ENCODE assay signal across 8 cellular contexts in genomic region chr20:36604952-36605308, GRCh38. TPM values are rescaled to one million over a fixed set of nuclear protein-coding genes. Genes with fewer than 3 reads are reported as not detected.
DNase-seq lines count a peak whose midpoint lies in the region; ATAC-seq and TF ChIP-seq lines count a peak whose summit lies in the region.

No MANE protein-coding gene starts in this region.

- peak overlapping the region; percentile 96 for H3K4me2 ChIP-seq in KMS-11

- peak overlapping the region; percentile 84 for H3K27ac ChIP-seq in KMS-11

- peak overlapping the region; percentile 96 for H3K27ac Mint-ChIP-seq in activated CD4-positive, alpha-beta T cell treated with anti-CD3 and anti-CD28 coated beads for 36 hours

- ATAC-seq in GM21529 (IDR thresholded peaks at IDR 0.05; ENCODE audit: unreplicated experiment) (peak; percentile 37), omental fat pad (ENCODE audit: low FRiP score) (peak; percentile 25)
- ATAC-seq in activated CD4-positive, alpha-beta T cell treated with anti-CD3 and anti-CD28 coated beads for 36 hours: peak; percentile 40

- peaks cover 22% of the 10 kb centered on the region for H3K36me3 Mint-ChIP-seq in activated CD4-positive, alpha-beta T cell treated with anti-CD3 and anti-CD28 coated beads for 36 hours (ENCODE audit: low read depth)

- H3K4me1 ChIP-seq in KMS-11 (ENCODE audit: low read depth, poor library complexity, severe bottlenecking): peaks cover 25% of the 10 kb centered on the region

- CTCF ChIA-PET in activated CD4-positive, alpha-beta T cell treated with anti-CD3 and anti-CD28 coated beads for 36 hours (lab: Charles Lee): interaction anchor here (0.6 to 4.2 kb wide), 18 partner anchors 9 to 184 kb away, joined by 3 to 47 read pairs (median 4); partner anchors contain the start of gene TGIF2

- H3K27me3 ChIP-seq in KMS-11 (ENCODE audit: insufficient read depth, low read depth): no peaks in the 10 kb centered on the region

- no peak for TF ChIP-seq CTCF in GM10266 (IDR thresholded peaks at IDR 0.05; ENCODE audit: control insufficient read depth, insufficient read depth, low read depth, missing control alignments)
- TF ChIP-seq CTCF in KMS-11 (conservative IDR thresholded peaks at IDR 0.05; ENCODE audit: low read depth, low read length): no peak
- no peak for TF ChIP-seq CTCF in epithelial cell of proximal tubule (conservative IDR thresholded peaks at IDR 0.05; ENCODE audit: low read depth, low read length)
- TF ChIP-seq CTCF in omental fat pad (IDR thresholded peaks at IDR 0.05): no peak

- peaks cover 16% of the 10 kb centered on the region; the same call in 1 of the 2 replicates for H3K36me3 ChIP-seq in KMS-11 (ENCODE audit: insufficient read depth)

- peaks cover 40% of the 10 kb centered on the region for H3K79me2 ChIP-seq in KMS-11 (ENCODE audit: insufficient read depth, low read depth)

- H4K20me1 ChIP-seq in KMS-11 (ENCODE audit: insufficient read depth): peaks cover 8% of the 10 kb centered on the region; the same call in 1 of the 2 replicates

- peak; percentile 47 for DNase-seq in GM10266 (ENCODE audit: extremely low spot score)
- DNase-seq in activated CD4-positive, alpha-beta T cell treated with anti-CD3 and anti-CD28 coated beads for 36 hours: peak; percentile 71
- DNase-seq in epithelial cell of proximal tubule (ENCODE audit: low read depth): no peak
- no peak for DNase-seq in omental fat pad (ENCODE audit: low spot score)
- DNase-seq in AG08396 (ENCODE audit: low spot score): no peak
- DNase-seq in superior temporal gyrus (ENCODE audit: extremely low spot score): no peak

- POLR2A ChIA-PET in activated CD4-positive, alpha-beta T cell treated with anti-CD3 and anti-CD28 coated beads for 36 hours (lab: Charles Lee): interaction anchor here (1.0 to 2.3 kb wide), 4 partner anchors 10 to 41 kb away, joined by 3 to 14 read pairs (median 10); partner anchors contain the start of genes SLA2 and TGIF2

- peak overlapping the region; percentile 100 for H3K4me3 Mint-ChIP-seq in activated CD4-positive, alpha-beta T cell treated with anti-CD3 and anti-CD28 coated beads for 36 hours

- peaks cover 20% of the 10 kb centered on the region for H3K4me1 Mint-ChIP-seq in activated CD4-positive, alpha-beta T cell treated with anti-CD3 and anti-CD28 coated beads for 36 hours

- no peak overlapping the region for H3K4me3 ChIP-seq in KMS-11 (IDR thresholded peaks at IDR 0.05; ENCODE audit: insufficient read depth, low read depth, low read length)
- H3K4me3 ChIP-seq in epithelial cell of proximal tubule (ENCODE audit: low read depth, low read length): peak overlapping the region; percentile 46

- intact Hi-C loops in activated CD4-positive, alpha-beta T cell treated with anti-CD3 and anti-CD28 coated beads for 36 hours (cut with DNase I, micrococcal nuclease): loop anchor here (1.0 kb wide), 8 partner anchors 10 to 651 kb away; partner anchors contain the start of genes TGIF2 (in 2 of the 2), DSN1 (in 1 of the 2), NDRG3 (in 1 of the 2) and SCAND1 (in 1 of the 2)

- no peaks in the 10 kb centered on the region for H3K9me3 Mint-ChIP-seq in activated CD4-positive, alpha-beta T cell treated with anti-CD3 and anti-CD28 coated beads for 36 hours (ENCODE audit: low read depth)

- H3K27me3 Mint-ChIP-seq in activated CD4-positive, alpha-beta T cell treated with anti-CD3 and anti-CD28 coated beads for 36 hours: no peaks in the 10 kb centered on the region

- H2AFZ ChIP-seq in KMS-11 (ENCODE audit: low read depth): peak overlapping the region; percentile 62

- H3K9ac ChIP-seq in KMS-11: peak overlapping the region; percentile 86

RNA-seq across cellular contexts. Expression of gene RAB5IF, which starts 0.6 kb away (rescaled TPM):
- total RNA-seq in activated CD4-positive, alpha-beta T cell treated with anti-CD3 and anti-CD28 coated beads for 36 hours: 10 to 100 TPM; 71.7 to 90.2 TPM
- 142 and 190 TPM in 2 replicates for total RNA-seq in epithelial cell of proximal tubule
- total RNA-seq in omental fat pad: 100 to 1,000 TPM in 2 of 4 donors, 10 to 100 TPM in 2; 66.8 to 117 (median 89.1) TPM

RNA-seq across cellular contexts. Expression of gene TGIF2, which starts 31.5 kb away (rescaled TPM):
- 10 to 100 TPM; 44.9 to 48.7 TPM for total RNA-seq in activated CD4-positive, alpha-beta T cell treated with anti-CD3 and anti-CD28 coated beads for 36 hours
- 13.4 and 22.0 TPM in 2 replicates for total RNA-seq in epithelial cell of proximal tubule
- total RNA-seq in omental fat pad: 10 to 100 TPM; 11.0 to 15.1 (median 12.1) TPM

RNA-seq across cellular contexts. Expression of gene SLA2, which starts 41.1 kb away (rescaled TPM):
- total RNA-seq in activated CD4-positive, alpha-beta T cell treated with anti-CD3 and anti-CD28 coated beads for 36 hours: 10 to 100 TPM; 48.7 to 52.6 TPM
- total RNA-seq in epithelial cell of proximal tubule: not detected in 2 replicates
- total RNA-seq in omental fat pad: 1 to 10 TPM; 1.1 to 3.2 (median 1.6) TPM

Comparison
In these comparisons a context has a peak if more than half of its experiments do, and no peak if none do; other contexts are left out.
1. DNase-seq: peak in GM10266 (single experiment) and activated CD4-positive, alpha-beta T cell treated with anti-CD3 and anti-CD28 coated beads for 36 hours (single experiment); none in epithelial cell of proximal tubule (single experiment), omental fat pad (single experiment), AG08396 (single experiment) and superior temporal gyrus (single experiment).
2. RNA of gene SLA2, which starts 41.1 kb away (total RNA-seq): 48.7 to 52.6 TPM in activated CD4-positive, alpha-beta T cell treated with anti-CD3 and anti-CD28 coated beads for 36 hours; 1.1 to 3.2 TPM in omental fat pad and not detected in epithelial cell of proximal tubule; every median in the first group is over 10 times any median in the second.
3. Peak in every context shown above with its lines, with median percentiles within 50 percentile points of each other: ATAC-seq.